1 cellular context compared by ENCODE assay signal in genomic region chr12:46264057-46264456, GRCh38.
TF ChIP-seq lines count a peak whose summit lies in the region.

No MANE protein-coding gene starts in this region.

TF ChIP-seq in GM12878, 131 proteins besides CTCF, POLR2A, EP300 and RAD21 (continued from another document):
- TF ChIP-seq PRDM15 (CRISPR knock-in tag; IDR thresholded peaks at IDR 0.05), result no peak
- TF ChIP-seq USF1 (IDR thresholded peaks at IDR 0.05; ENCODE audit: borderline replicate concordance, extremely low read length, insufficient read depth, low read depth, low read length), result no peak
- no peak for TF ChIP-seq MEF2A (IDR thresholded peaks at IDR 0.05; ENCODE audit: insufficient read depth, low read depth, low read length)
- TF ChIP-seq HCFC1 (IDR thresholded peaks at IDR 0.05; ENCODE audit: low read length), result no peak
- TF ChIP-seq MXI1 (IDR thresholded peaks at IDR 0.05; ENCODE audit: low read depth, low read length), result no peak
- TF ChIP-seq HDGF (IDR thresholded peaks at IDR 0.05), result no peak
- TF ChIP-seq E2F4 (IDR thresholded peaks at IDR 0.05; ENCODE audit: low read depth, low read length), result no peak
- TF ChIP-seq PAX5 (IDR thresholded peaks at IDR 0.05; ENCODE audit: borderline replicate concordance, low read depth, low read length), result no peak
- TF ChIP-seq CREM (IDR thresholded peaks at IDR 0.05; ENCODE audit: low read depth), result no peak
- no peak for TF ChIP-seq ZBTB4 (CRISPR knock-in tag; IDR thresholded peaks at IDR 0.05)
- TF ChIP-seq RAD51 (IDR thresholded peaks at IDR 0.05), result 0 out of 2 replicates have a peak, but pooled peaks have one; percentile 34
